ENCODE assay signal across 6 cellular contexts in genomic region chr11:106137758-106138157, GRCh38.
"Had no signal": no experiment of that assay in that cellular context is flagged by ENCODE, and none has a peak within 500 bp of the region (broad histone marks: within the 10 kb centered on the region; RNA-seq: fewer than 3 reads in every experiment).

No MANE protein-coding gene starts in this region.

- H3K27ac ChIP-seq: HL-60 had no signal

- DNase-seq: IMR-90, KBM-7, KG1 had no signal

- ATAC-seq: HepG2, K562 had no signal

- H3K4me3 ChIP-seq: K562 had no signal
